ENCODE assay signal across 1 cellular context in genomic region chr20:5871720-5872410, GRCh38.
TF ChIP-seq lines count a peak whose summit lies in the region.

No MANE protein-coding gene starts in this region.

TF ChIP-seq in HepG2, 621 proteins besides CTCF, POLR2A, EP300 and RAD21 (continued from another document):
- TF ChIP-seq, protein P1, sequence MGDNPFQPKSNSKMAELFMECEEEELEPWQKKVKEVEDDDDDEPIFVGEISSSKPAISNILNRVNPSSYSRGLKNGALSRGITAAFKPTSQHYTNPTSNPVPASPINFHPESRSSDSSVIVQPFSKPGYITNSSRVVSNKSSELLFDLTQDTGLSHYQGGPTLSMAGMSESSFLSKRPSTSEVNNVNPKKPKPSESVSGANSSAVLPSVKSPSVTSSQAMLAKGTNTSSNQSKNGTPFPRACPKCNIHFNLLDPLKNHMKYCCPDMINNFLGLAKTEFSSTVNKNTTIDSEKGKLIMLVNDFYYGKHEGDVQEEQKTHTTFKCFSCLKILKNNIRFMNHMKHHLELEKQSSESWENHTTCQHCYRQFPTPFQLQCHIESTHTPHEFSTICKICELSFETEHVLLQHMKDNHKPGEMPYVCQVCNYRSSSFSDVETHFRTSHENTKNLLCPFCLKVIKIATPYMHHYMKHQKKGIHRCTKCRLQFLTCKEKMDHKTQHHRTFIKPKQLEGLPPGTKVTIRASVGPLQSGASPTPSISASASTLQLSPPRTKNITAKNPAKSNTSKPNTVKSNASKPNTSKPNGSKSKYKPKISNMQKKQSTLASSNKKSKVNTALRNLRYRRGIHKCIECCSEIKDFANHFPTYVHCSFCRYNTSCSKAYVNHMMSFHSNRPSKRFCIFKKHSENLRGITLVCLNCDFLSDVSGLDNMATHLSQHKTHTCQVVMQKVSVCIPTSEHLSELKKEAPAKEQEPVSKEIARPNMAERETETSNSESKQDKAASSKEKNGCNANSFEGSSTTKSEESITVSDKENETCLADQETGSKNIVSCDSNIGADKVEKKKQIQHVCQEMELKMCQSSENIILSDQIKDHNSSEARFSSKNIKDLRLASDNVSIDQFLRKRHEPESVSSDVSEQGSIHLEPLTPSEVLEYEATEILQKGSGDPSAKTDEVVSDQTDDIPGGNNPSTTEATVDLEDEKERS (CRISPR knock-in tag; IDR thresholded peaks at IDR 0.05) = no peak
- TF ChIP-seq HNRNPK (IDR thresholded peaks at IDR 0.05; ENCODE audit: low read depth, low read length, poor library complexity, severe bottlenecking) = peak; percentile 54
- TF ChIP-seq, protein P2, sequence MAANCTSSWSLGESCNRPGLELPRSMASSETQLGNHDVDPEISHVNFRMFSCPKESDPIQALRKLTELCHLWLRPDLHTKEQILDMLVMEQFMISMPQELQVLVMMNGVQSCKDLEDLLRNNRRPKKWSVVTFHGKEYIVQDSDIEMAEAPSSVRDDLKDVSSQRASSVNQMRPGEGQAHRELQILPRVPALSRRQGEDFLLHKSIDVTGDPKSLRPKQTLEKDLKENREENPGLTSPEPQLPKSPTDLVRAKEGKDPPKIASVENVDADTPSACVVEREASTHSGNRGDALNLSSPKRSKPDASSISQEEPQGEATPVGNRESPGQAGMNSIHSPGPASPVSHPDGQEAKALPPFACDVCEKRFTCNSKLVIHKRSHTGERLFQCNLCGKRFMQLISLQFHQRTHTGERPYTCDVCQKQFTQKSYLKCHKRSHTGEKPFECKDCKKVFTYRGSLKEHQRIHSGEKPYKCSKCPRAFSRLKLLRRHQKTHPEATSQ (CRISPR knock-in tag; IDR thresholded peaks at IDR 0.05; ENCODE audit: borderline replicate concordance) = no peak
- no peak for TF ChIP-seq NPAS2 (CRISPR knock-in tag; IDR thresholded peaks at IDR 0.05; ENCODE audit: borderline replicate concordance)
